9 cellular contexts compared by ENCODE assay signal in genomic region chrX:58025979-58026378, GRCh38.
DNase-seq lines count a peak whose midpoint lies in the region; ATAC-seq and TF ChIP-seq lines count a peak whose summit lies in the region.
"Had no signal": no experiment of that assay in that cellular context is flagged by ENCODE, and none has a peak within 500 bp of the region (broad histone marks: within the 10 kb centered on the region; RNA-seq: fewer than 3 reads in every experiment).

No MANE protein-coding gene starts in this region.

- H3K9me3 Mint-ChIP-seq in memory B cell, result no peaks in the 10 kb centered on the region
- no peaks in the 10 kb centered on the region for H3K9me3 Mint-ChIP-seq in stimulated activated effector memory CD8-positive, alpha-beta T cell treated with anti-CD3 and anti-CD28 coated beads, Interleukin-12 subunit alpha, Interleukin-12 subunit beta, amount 100 ng/mL, for 72 hours
- H3K9me3 Mint-ChIP-seq: activated naive CD4-positive, alpha-beta T cell treated with anti-CD3 and anti-CD28 coated beads, Interleukin-2, amount 50 U/mL, for 24 hours had no signal

- no peaks in the 10 kb centered on the region for H3K27me3 Mint-ChIP-seq in memory B cell
- H3K27me3 Mint-ChIP-seq: activated naive CD4-positive, alpha-beta T cell treated with anti-CD3 and anti-CD28 coated beads, Interleukin-2, amount 50 U/mL, for 24 hours had no signal

- no peaks in the 10 kb centered on the region for H4K20me1 ChIP-seq in PC-3 (ENCODE audit: low read length)
- H4K20me1 ChIP-seq in mammary epithelial cell (ENCODE audit: insufficient read depth, low read length), result no peaks in the 10 kb centered on the region

- in situ Hi-C loops in mammary epithelial cell (cut with MboI; ENCODE audit: low sequenced_read_pairs in 2 of 2), result loop anchor here in 1 of 2 donors (25.0 kb wide), 1 partner anchor 214 kb away; no protein-coding TSS in a partner anchor

- ATAC-seq in HG03064 (IDR thresholded peaks at IDR 0.05; ENCODE audit: low read depth, unreplicated experiment) (peak; percentile 61), PC-3 (peak; percentile 54; the same call in 1 of the 2 replicates), memory B cell (ENCODE audit: low read depth) (no peak)
- no peak for ATAC-seq in stimulated activated effector memory CD8-positive, alpha-beta T cell treated with anti-CD3 and anti-CD28 coated beads, Interleukin-12 subunit alpha, Interleukin-12 subunit beta, amount 100 ng/mL, for 72 hours

- H3K4me1 Mint-ChIP-seq in memory B cell, result peaks cover 3% of the 10 kb centered on the region
- no peaks in the 10 kb centered on the region for H3K4me1 Mint-ChIP-seq in stimulated activated effector memory CD8-positive, alpha-beta T cell treated with anti-CD3 and anti-CD28 coated beads, Interleukin-12 subunit alpha, Interleukin-12 subunit beta, amount 100 ng/mL, for 72 hours

- dilution Hi-C loops in mammary epithelial cell (cut with HindIII; ENCODE audit: low sequenced_read_pairs), result no loop called here

- H3K79me2 ChIP-seq in PC-3 (ENCODE audit: low read length), result no peaks in the 10 kb centered on the region
- no peaks in the 10 kb centered on the region for H3K79me2 ChIP-seq in mammary epithelial cell (ENCODE audit: insufficient read depth, low read length)

- TF ChIP-seq CTCF in PC-3 (conservative IDR thresholded peaks at IDR 0.05; ENCODE audit: low read depth, low read length) (peak; percentile 72), mammary epithelial cell (conservative IDR thresholded peaks at IDR 0.05 in 1 of 2, IDR thresholded peaks at IDR 0.05 in 1 of 2; ENCODE audit: extremely low read depth in 1 of 2, insufficient read depth in 1 of 2, low read depth in 1 of 2, low read length in 2 of 2) (peak; percentile 53 to 76)

- no TSS peak for BruUV-seq in PC-3 (replicated peaks; lab: Mats Ljungman, UMichigan)
- no TSS peak for BruUV-seq in mammary epithelial cell (replicated peaks; lab: Mats Ljungman, UMichigan)

- H3K4me3 ChIP-seq in PC-3 (ENCODE audit: low read length) (no peak overlapping the region), mammary epithelial cell (replicated peaks in 1 of 3; ENCODE audit: insufficient read depth in 1 of 3, low read depth in 2 of 3, low read length in 3 of 3) (no peak overlapping the region)

- no peaks in the 10 kb centered on the region for H3K36me3 Mint-ChIP-seq in memory B cell
- H3K36me3 Mint-ChIP-seq in stimulated activated effector memory CD8-positive, alpha-beta T cell treated with anti-CD3 and anti-CD28 coated beads, Interleukin-12 subunit alpha, Interleukin-12 subunit beta, amount 100 ng/mL, for 72 hours, result no peaks in the 10 kb centered on the region
- H3K36me3 Mint-ChIP-seq: activated naive CD4-positive, alpha-beta T cell treated with anti-CD3 and anti-CD28 coated beads, Interleukin-2, amount 50 U/mL, for 24 hours had no signal

- WGBS in mammary epithelial cell (ENCODE audit: low coverage, missing lambda C conversion rate), result 2% methylated on average over 5 of the region's 5 CpGs

- H3K27me3 ChIP-seq in PC-3 (ENCODE audit: low read length) (no peaks in the 10 kb centered on the region), mammary epithelial cell (ENCODE audit: insufficient read depth, low read length) (no peaks in the 10 kb centered on the region)

- H3K4me2 ChIP-seq in PC-3 (ENCODE audit: low read length) (no peak overlapping the region), mammary epithelial cell (ENCODE audit: insufficient read depth, low read depth, low read length) (no peak overlapping the region)

- POLR2A ChIA-PET in PC-3 (lab: Charles Lee; ENCODE audit: unreplicated experiment), result no interaction called here

- no peaks in the 10 kb centered on the region for H3K9me3 ChIP-seq in PC-3 (ENCODE audit: low read length)
- H3K9me3 ChIP-seq in mammary epithelial cell (replicated peaks; ENCODE audit: insufficient read depth, low read length), result no peaks in the 10 kb centered on the region

- no peaks in the 10 kb centered on the region for H3K4me1 ChIP-seq in PC-3 (ENCODE audit: insufficient read depth, low read length)
- no peaks in the 10 kb centered on the region for H3K4me1 ChIP-seq in mammary epithelial cell (ENCODE audit: insufficient read depth, low read length)

- H3K9ac ChIP-seq in PC-3 (ENCODE audit: low read length) (no peak overlapping the region), mammary epithelial cell (ENCODE audit: insufficient read depth, low read length) (no peak overlapping the region)

- H2AFZ ChIP-seq in PC-3 (ENCODE audit: low read length) (no peak overlapping the region), mammary epithelial cell (ENCODE audit: low read depth, low read length) (no peak overlapping the region)

- no peak overlapping the region for H3K27ac Mint-ChIP-seq in memory B cell
- H3K27ac Mint-ChIP-seq in stimulated activated effector memory CD8-positive, alpha-beta T cell treated with anti-CD3 and anti-CD28 coated beads, Interleukin-12 subunit alpha, Interleukin-12 subunit beta, amount 100 ng/mL, for 72 hours, result no peak overlapping the region
- H3K27ac Mint-ChIP-seq: activated naive CD4-positive, alpha-beta T cell treated with anti-CD3 and anti-CD28 coated beads, Interleukin-2, amount 50 U/mL, for 24 hours had no signal

- H3K27ac ChIP-seq in PC-3 (ENCODE audit: low read length) (no peak overlapping the region), mammary epithelial cell (ENCODE audit: insufficient read depth, low read depth, low read length) (no peak overlapping the region)

- CTCF ChIA-PET in PC-3 (lab: Charles Lee), result no interaction called here
- CTCF ChIA-PET in mammary epithelial cell (lab: Charles Lee; ENCODE audit: low non-redundant PET), result interaction anchor here (0.5 kb wide), 1 partner anchor 204 kb away, joined by 3 read pairs; no protein-coding TSS in a partner anchor

- DNase-seq in NOMO-1 (lab: John Stamatoyannopoulos, UW; ENCODE audit: unreplicated experiment in 2 of 2) (peak; percentile 2 to 29), NOMO-1 treated with dmso at 0.1 percent for 144 hours (lab: John Stamatoyannopoulos, UW; ENCODE audit: unreplicated experiment) (no peak), PC-3 (peak; percentile 51), mammary epithelial cell (peak; percentile 9), memory B cell (ENCODE audit: low spot score in 2 of 2) (peak; percentile 7 to 30), DMS79 (lab: John Stamatoyannopoulos, UW) (no peak)
- no peak for DNase-seq in stimulated activated effector memory CD8-positive, alpha-beta T cell treated with anti-CD3 and anti-CD28 coated beads, Interleukin-12 subunit alpha, Interleukin-12 subunit beta, amount 100 ng/mL, for 72 hours (ENCODE audit: low spot score in 2 of 2)

- H3K4me3 Mint-ChIP-seq in memory B cell, result no peak overlapping the region
- no peak overlapping the region for H3K4me3 Mint-ChIP-seq in stimulated activated effector memory CD8-positive, alpha-beta T cell treated with anti-CD3 and anti-CD28 coated beads, Interleukin-12 subunit alpha, Interleukin-12 subunit beta, amount 100 ng/mL, for 72 hours
- H3K4me3 Mint-ChIP-seq: activated naive CD4-positive, alpha-beta T cell treated with anti-CD3 and anti-CD28 coated beads, Interleukin-2, amount 50 U/mL, for 24 hours had no signal

- intact Hi-C loops in PC-3 (cut with micrococcal nuclease), result loop anchor here (1.0 to 10.0 kb wide), 3 partner anchors 97 to 441 kb away; no protein-coding TSS in a partner anchor
- intact Hi-C loops in mammary epithelial cell (cut with micrococcal nuclease), result loop anchor here (1.0 to 10.0 kb wide), 2 partner anchors 205 to 1221 kb away; no protein-coding TSS in a partner anchor

- H3K36me3 ChIP-seq in PC-3 (ENCODE audit: low read depth, low read length) (no peaks in the 10 kb centered on the region), mammary epithelial cell (ENCODE audit: insufficient read depth, low read length) (no peaks in the 10 kb centered on the region)

- H3K9me2 ChIP-seq in PC-3 (replicated peaks; ENCODE audit: low read length), result no peaks in the 10 kb centered on the region

- no peaks in the 10 kb centered on the region for H3F3A ChIP-seq in PC-3 (ENCODE audit: low read length, unreplicated experiment)

Comparison
In these comparisons a context has a peak if more than half of its experiments do, and no peak if none do; other contexts are left out.
1. DNase-seq: peak in NOMO-1 (2 of 2), PC-3 (single experiment), mammary epithelial cell (single experiment) and memory B cell (2 of 2); none in NOMO-1 treated with dmso at 0.1 percent for 144 hours (single experiment), stimulated activated effector memory CD8-positive, alpha-beta T cell treated with anti-CD3 and anti-CD28 coated beads, Interleukin-12 subunit alpha, Interleukin-12 subunit beta, amount 100 ng/mL, for 72 hours (0 of 2) and DMS79 (single experiment).
2. ATAC-seq: peak in HG03064 (single experiment) and PC-3 (single experiment); none in memory B cell (single experiment) and stimulated activated effector memory CD8-positive, alpha-beta T cell treated with anti-CD3 and anti-CD28 coated beads, Interleukin-12 subunit alpha, Interleukin-12 subunit beta, amount 100 ng/mL, for 72 hours (single experiment).